In genomic region chr9:128093016-128093415, GRCh38 we compare ENCODE assay signal across 10 cellular contexts. TPM values are rescaled to one million over a fixed set of nuclear protein-coding genes. Genes with fewer than 3 reads are reported as not detected.
A peak's percentile ranks its signal among the peaks of the same experiment; 100 is the strongest.
DNase-seq lines count a peak whose midpoint lies in the region; ATAC-seq and TF ChIP-seq lines count a peak whose summit lies in the region.
"Had no signal": no experiment of that assay in that cellular context is flagged by ENCODE, and none has a peak within 500 bp of the region (broad histone marks: within the 10 kb centered on the region; RNA-seq: fewer than 3 reads in every experiment).

No MANE protein-coding gene starts in this region.

- peak overlapping the region in 3 of 4 donors; percentile 10 to 78 (median 31) for H3K4me3 Mint-ChIP-seq in CD4-positive, CD25-positive, alpha-beta regulatory T cell

- no peaks in the 10 kb centered on the region for H3K27me3 ChIP-seq in CD4-positive, CD25-positive, alpha-beta regulatory T cell (ENCODE audit: control insufficient read depth, insufficient read depth, low read length)
- H3K27me3 ChIP-seq in RWPE2 (ENCODE audit: insufficient read depth, poor library complexity, severe bottlenecking) (no peaks in the 10 kb centered on the region), prostate gland (replicated peaks; ENCODE audit: insufficient read depth) (no peaks in the 10 kb centered on the region), MG63 (no peaks in the 10 kb centered on the region)

- no peak for ATAC-seq in CD4-positive, CD25-positive, alpha-beta regulatory T cell (ENCODE audit: low read depth in 2 of 2)
- ATAC-seq in RWPE2 (ENCODE audit: low read depth) (no peak), GM18873 (IDR thresholded peaks at IDR 0.05; ENCODE audit: low FRiP score, unreplicated experiment) (no peak), HG03571 (IDR thresholded peaks at IDR 0.05; ENCODE audit: unreplicated experiment) (no peak), GM21367 (IDR thresholded peaks at IDR 0.05; ENCODE audit: unreplicated experiment) (no peak)

- H3K36me3 ChIP-seq in CD4-positive, CD25-positive, alpha-beta regulatory T cell (ENCODE audit: control insufficient read depth, insufficient read depth, low read length): peaks cover 3% of the 10 kb centered on the region
- H3K36me3 ChIP-seq in RWPE2 (ENCODE audit: low read depth) (no peaks in the 10 kb centered on the region), prostate gland (no peaks in the 10 kb centered on the region), MG63 (no peaks in the 10 kb centered on the region; the same call in 1 of the 2 replicates)

- peak overlapping the region; percentile 15 for H3K4me3 ChIP-seq in CD4-positive, CD25-positive, alpha-beta regulatory T cell (ENCODE audit: low read depth, low read length)
- H3K4me3 ChIP-seq in RWPE2 (ENCODE audit: severe bottlenecking): no peak overlapping the region
- H3K4me3 ChIP-seq in prostate gland: no peak overlapping the region
- H3K4me3 ChIP-seq in MG63: no peak overlapping the region

- H3K27me3 Mint-ChIP-seq in CD4-positive, CD25-positive, alpha-beta regulatory T cell: no peaks in the 10 kb centered on the region
- H3K27me3 Mint-ChIP-seq: progenitor cell of endocrine pancreas had no signal

- TF ChIP-seq POLR2A in prostate gland (IDR thresholded peaks at IDR 0.05): no peak

- TF ChIP-seq CTCF in RWPE2 (IDR thresholded peaks at IDR 0.05; ENCODE audit: poor library complexity, severe bottlenecking) (no peak), prostate gland (IDR thresholded peaks at IDR 0.05) (no peak)

- peak overlapping the region; percentile 86 to 94 (median 90) for H3K27ac Mint-ChIP-seq in CD4-positive, CD25-positive, alpha-beta regulatory T cell
- H3K27ac Mint-ChIP-seq: progenitor cell of endocrine pancreas had no signal

- H3K9me3 ChIP-seq in CD4-positive, CD25-positive, alpha-beta regulatory T cell (ENCODE audit: control insufficient read depth in 2 of 2, low read length in 2 of 2): no peaks in the 10 kb centered on the region
- H3K9me3 ChIP-seq in RWPE2 (ENCODE audit: severe bottlenecking) (no peaks in the 10 kb centered on the region), prostate gland (no peaks in the 10 kb centered on the region), MG63 (no peaks in the 10 kb centered on the region)

- no peaks in the 10 kb centered on the region for H3K9me3 Mint-ChIP-seq in CD4-positive, CD25-positive, alpha-beta regulatory T cell

- WGBS in prostate gland: 38% methylated on average over 4 of the region's 4 CpGs

- H3K4me1 Mint-ChIP-seq in CD4-positive, CD25-positive, alpha-beta regulatory T cell: peaks cover 19 to 86% (median 46%) of the 10 kb centered on the region in 4 donors

- DNase-seq in CD4-positive, CD25-positive, alpha-beta regulatory T cell: no peak
- DNase-seq in RWPE2 (ENCODE audit: low spot score): no peak
- DNase-seq in epithelial cell of prostate (ENCODE audit: low read depth, low spot score): no peak
- no peak for DNase-seq in prostate gland (ENCODE audit: low spot score)
- DNase-seq in MG63: no peak
- DNase-seq: effector CD8-positive, alpha-beta T cell had no signal

- peaks cover 62% of the 10 kb centered on the region for H3K4me1 ChIP-seq in CD4-positive, CD25-positive, alpha-beta regulatory T cell (ENCODE audit: control insufficient read depth, insufficient read depth, low read length, poor library complexity, severe bottlenecking)
- H3K4me1 ChIP-seq in RWPE2 (ENCODE audit: insufficient read depth, poor library complexity, severe bottlenecking): peaks cover 17% of the 10 kb centered on the region
- peaks cover 17% of the 10 kb centered on the region for H3K4me1 ChIP-seq in prostate gland (replicated peaks)

- peaks cover 5% of the 10 kb centered on the region for H3K36me3 Mint-ChIP-seq in CD4-positive, CD25-positive, alpha-beta regulatory T cell

- intact Hi-C loops in prostate gland (cut with DNase I): loop anchor here (10.0 kb wide), 1 partner anchor 128 kb away; no protein-coding TSS in a partner anchor

- H3K27ac ChIP-seq in CD4-positive, CD25-positive, alpha-beta regulatory T cell (ENCODE audit: insufficient read depth, low read length, poor library complexity, severe bottlenecking): peak overlapping the region; percentile 71
- peak overlapping the region; percentile 59 for H3K27ac ChIP-seq in RWPE2 (ENCODE audit: poor library complexity, severe bottlenecking)
- peak overlapping the region; percentile 88 for H3K27ac ChIP-seq in epithelial cell of prostate
- H3K27ac ChIP-seq in prostate gland: peak overlapping the region; percentile 86 to 92

RNA-seq across cellular contexts. Expression of gene SLC25A25, which starts 25.0 kb away (rescaled TPM):
- total RNA-seq in CD4-positive, CD25-positive, alpha-beta regulatory T cell: 13.8 TPM
- 10 to 100 TPM; 11.3 to 12.0 (median 11.7) TPM for polyA plus RNA-seq in CD4-positive, CD25-positive, alpha-beta regulatory T cell
- total RNA-seq in prostate gland: 10 to 100 TPM; 26.0 to 33.1 TPM
- 7.4 and 8.7 TPM in 2 replicates for total RNA-seq in MG63 (2014; rRNA removed; shearing (Covaris generic); ENCODE audit: low replicate concordance)

RNA-seq across cellular contexts. Expression of gene NAIF1, which starts 25.9 kb away (rescaled TPM):
- 16.8 TPM for total RNA-seq in CD4-positive, CD25-positive, alpha-beta regulatory T cell
- 10 to 100 TPM in 3 of 4 donors, 1 to 10 TPM in 1; 7.8 to 14.7 (median 12.3) TPM for polyA plus RNA-seq in CD4-positive, CD25-positive, alpha-beta regulatory T cell
- total RNA-seq in prostate gland: 10 to 100 TPM; 12.3 to 12.6 TPM
- total RNA-seq in MG63 (2014; rRNA removed; shearing (Covaris generic); ENCODE audit: low replicate concordance): 6.4 and 10.7 TPM in 2 replicates

RNA-seq across cellular contexts. Expression of gene PTGES2, which starts 34.5 kb away (rescaled TPM):
- 48.6 TPM for total RNA-seq in CD4-positive, CD25-positive, alpha-beta regulatory T cell
- 10 to 100 TPM; 33.8 to 39.1 (median 37.6) TPM for polyA plus RNA-seq in CD4-positive, CD25-positive, alpha-beta regulatory T cell
- total RNA-seq in prostate gland: 10 to 100 TPM; 89.4 to 96.1 TPM
- 114 and 120 TPM in 2 replicates for total RNA-seq in MG63 (2014; rRNA removed; shearing (Covaris generic); ENCODE audit: low replicate concordance)

RNA-seq across cellular contexts. Expression of gene LCN2, which starts 56.2 kb away (rescaled TPM):
- 0.94 TPM for total RNA-seq in CD4-positive, CD25-positive, alpha-beta regulatory T cell
- polyA plus RNA-seq in CD4-positive, CD25-positive, alpha-beta regulatory T cell: not detected
- total RNA-seq in prostate gland: 10 to 100 TPM; 30.5 to 43.7 TPM
- total RNA-seq in MG63 (2014; rRNA removed; shearing (Covaris generic); ENCODE audit: low replicate concordance): not detected in 2 replicates
- total RNA-seq: progenitor cell of endocrine pancreas had no signal
